ENCODE assay signal across 9 cellular contexts in the genomic region with DNA sequence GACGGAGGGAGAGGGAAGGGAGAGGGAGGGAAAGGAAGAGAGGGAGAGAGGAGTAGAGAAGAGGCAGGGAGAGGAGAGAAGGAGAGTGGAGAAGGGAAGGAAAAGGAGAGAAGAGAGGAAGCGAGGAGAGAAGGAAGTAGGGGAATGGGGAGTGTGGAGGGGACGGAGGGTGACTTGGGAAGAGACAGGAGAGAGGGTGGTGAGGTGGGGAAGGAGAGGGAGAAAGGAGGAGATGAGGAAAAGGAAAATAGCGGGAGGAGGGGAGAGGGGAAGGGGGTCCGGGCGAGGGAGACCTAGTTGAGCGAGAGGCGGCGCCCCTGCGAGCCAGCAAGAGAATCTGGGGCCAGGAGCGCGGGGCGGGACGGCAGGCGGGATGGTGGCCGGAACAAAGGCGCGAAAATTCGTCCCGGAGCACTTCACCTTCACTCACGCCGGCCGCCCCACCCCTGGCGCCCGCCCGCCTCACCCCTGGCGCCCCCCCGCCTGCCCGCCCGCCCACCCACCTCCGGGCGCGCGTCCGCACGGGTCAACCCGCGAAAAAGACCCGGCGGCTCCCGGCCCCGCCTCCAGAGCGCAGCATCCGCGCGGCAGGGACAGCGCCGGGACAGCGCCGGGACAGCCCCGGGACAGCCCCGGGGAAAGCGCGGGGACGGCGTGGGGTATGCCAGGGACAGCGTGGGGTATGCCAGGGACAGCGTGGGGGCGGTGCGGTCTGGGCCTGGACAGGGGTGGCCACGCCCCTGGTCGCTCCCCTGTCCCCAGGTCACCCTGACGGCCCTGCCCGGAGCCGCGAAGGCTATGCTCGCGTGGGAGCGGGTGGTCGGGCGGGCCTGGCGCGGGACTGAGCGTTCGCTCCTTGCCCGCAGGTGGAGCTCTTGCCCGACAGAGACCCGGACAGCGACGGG. TPM values are rescaled to one million over a fixed set of nuclear protein-coding genes. Genes with fewer than 3 reads are reported as not detected.
DNase-seq lines count a peak whose midpoint lies in the region; ATAC-seq and TF ChIP-seq lines count a peak whose summit lies in the region.
"Had no signal": no experiment of that assay in that cellular context is flagged by ENCODE, and none has a peak within 500 bp of the region (broad histone marks: within the 10 kb centered on the region; RNA-seq: fewer than 3 reads in every experiment).

No MANE protein-coding gene starts in this region.

- H3K27me3 ChIP-seq in HAP-1 (ENCODE audit: low read depth) (peaks cover 8% of the 10 kb centered on the region), gastrocnemius medialis (peaks cover 44 to 48% (median 45%) of the 10 kb centered on the region in 3 donors)

- H3K27ac Mint-ChIP-seq in activated CD8-positive, alpha-beta T cell treated with anti-CD3 and anti-CD28 coated beads for 36 hours, result no peak overlapping the region

- ATAC-seq in activated CD8-positive, alpha-beta T cell treated with anti-CD3 and anti-CD28 coated beads for 36 hours, result no peak
- ATAC-seq in GM21447 (IDR thresholded peaks at IDR 0.05; ENCODE audit: unreplicated experiment) (no peak), gastrocnemius medialis (no peak), HG03025 (IDR thresholded peaks at IDR 0.05; ENCODE audit: low FRiP score, unreplicated experiment) (no peak)

- no peak overlapping the region for H3K4me3 Mint-ChIP-seq in activated CD8-positive, alpha-beta T cell treated with anti-CD3 and anti-CD28 coated beads for 36 hours

- H3K36me3 ChIP-seq in HAP-1 (replicated peaks) (no peaks in the 10 kb centered on the region), gastrocnemius medialis (no peaks in the 10 kb centered on the region)

- H3K36me3 Mint-ChIP-seq in activated CD8-positive, alpha-beta T cell treated with anti-CD3 and anti-CD28 coated beads for 36 hours (ENCODE audit: low read depth), result peaks cover 3% of the 10 kb centered on the region

- intact Hi-C loops in activated CD8-positive, alpha-beta T cell treated with anti-CD3 and anti-CD28 coated beads for 36 hours (cut with micrococcal nuclease), result no loop called here
- intact Hi-C loops in gastrocnemius medialis (cut with DNase I; ENCODE audit: low total_unique reads), result no loop called here

- no peaks in the 10 kb centered on the region for H3K4me1 Mint-ChIP-seq in activated CD8-positive, alpha-beta T cell treated with anti-CD3 and anti-CD28 coated beads for 36 hours (ENCODE audit: low read depth)

- H3K9me3 ChIP-seq in HAP-1 (no peaks in the 10 kb centered on the region), gastrocnemius medialis (no peaks in the 10 kb centered on the region)

- H3K27me3 Mint-ChIP-seq in activated CD8-positive, alpha-beta T cell treated with anti-CD3 and anti-CD28 coated beads for 36 hours, result peaks cover 35% of the 10 kb centered on the region

- DNase-seq in HAP-1 (ENCODE audit: low spot score in 2 of 2) (peak; percentile 5 to 43), left kidney (ENCODE audit: low read depth, low spot score) (peak; percentile 75), gastrocnemius medialis (no peak), AML-193 (lab: John Stamatoyannopoulos, UW) (no peak)
- peak; percentile 12 for DNase-seq in activated CD8-positive, alpha-beta T cell treated with anti-CD3 and anti-CD28 coated beads for 36 hours
- DNase-seq: activated T-cell treated with anti-CD3 and anti-CD28 coated beads, Interleukin-2, amount 50 U/mL, for 1 hour had no signal

- peaks cover 3% of the 10 kb centered on the region for H3K9me3 Mint-ChIP-seq in activated CD8-positive, alpha-beta T cell treated with anti-CD3 and anti-CD28 coated beads for 36 hours

- TF ChIP-seq POLR2A in gastrocnemius medialis (IDR thresholded peaks at IDR 0.05), result no peak

- H3K4me1 ChIP-seq in HAP-1 (no peaks in the 10 kb centered on the region), gastrocnemius medialis (no peaks in the 10 kb centered on the region)

- H3K27ac ChIP-seq in 22Rv1, result 0 out of 2 replicates have a peak overlapping the region, but pooled peaks have one; percentile 1
- H3K27ac ChIP-seq in gastrocnemius medialis, result no peak overlapping the region

- CTCF ChIA-PET in activated CD8-positive, alpha-beta T cell treated with anti-CD3 and anti-CD28 coated beads for 36 hours (lab: Charles Lee), result no interaction called here

- TF ChIP-seq CTCF in 22Rv1 (IDR thresholded peaks at IDR 0.05) (peak; percentile 86), gastrocnemius medialis (IDR thresholded peaks at IDR 0.05 in 4 of 5, conservative IDR thresholded peaks at IDR 0.05 in 1 of 5) (no peak)
- no peak for TF ChIP-seq CTCF in activated CD8-positive, alpha-beta T cell treated with anti-CD3 and anti-CD28 coated beads for 36 hours (IDR thresholded peaks at IDR 0.05)

- in situ Hi-C loops in HAP-1 (cut with MboI; ENCODE audit: low sequenced_read_pairs) (no loop called here), gastrocnemius medialis (cut with MboI; ENCODE audit: low sequenced_read_pairs in 4 of 4) (no loop called here)

- no peak overlapping the region for H3K4me3 ChIP-seq in HAP-1
- H3K4me3 ChIP-seq in gastrocnemius medialis, result peak overlapping the region in 1 of 4 donors; percentile 2

- POLR2A ChIA-PET in activated CD8-positive, alpha-beta T cell treated with anti-CD3 and anti-CD28 coated beads for 36 hours (lab: Charles Lee), result no interaction called here

RNA-seq across cellular contexts. Expression of a gene that starts 4.2 kb away (rescaled TPM):
- not detected for total RNA-seq in activated CD8-positive, alpha-beta T cell treated with anti-CD3 and anti-CD28 coated beads for 36 hours
- not detected for total RNA-seq in gastrocnemius medialis

Comparison
In these comparisons a context has a peak if more than half of its experiments do, and no peak if none do; other contexts are left out.
1. DNase-seq: peak in HAP-1 (2 of 2), activated CD8-positive, alpha-beta T cell treated with anti-CD3 and anti-CD28 coated beads for 36 hours (single experiment) and left kidney (single experiment); none in gastrocnemius medialis (0 of 2) and AML-193 (0 of 2).